In genomic region chr2:158034198-158034831, GRCh38 we compare ENCODE assay signal across 8 cellular contexts.
DNase-seq lines count a peak whose midpoint lies in the region; ATAC-seq, FAIRE-seq and TF ChIP-seq lines count a peak whose summit lies in the region.

No MANE protein-coding gene starts in this region.

- WGBS in GM12878 (ENCODE audit: insufficient coverage, insufficient replicate concordance, low lambda C conversion rate, missing lambda C conversion rate), result 13% methylated on average over 7 of the region's 7 CpGs

- H3K27ac ChIP-seq in 22Rv1 (no peak overlapping the region), GM12878 (ENCODE audit: control insufficient read depth, insufficient read depth) (no peak overlapping the region), keratinocyte (ENCODE audit: control insufficient read depth, insufficient read depth, low read length) (no peak overlapping the region), upper lobe of right lung (no peak overlapping the region)

- intact Hi-C loops in GM12878 (cut with micrococcal nuclease; ENCODE audit: unreplicated experiment) (loop anchor here (1.0 to 5.0 kb wide), 2 partner anchors 423 to 720 kb away; partner anchors contain the start of genes CCDC148 and PKP4), upper lobe of right lung (cut with DNase I) (no loop called here)

- H3K9me3 ChIP-seq in GM12878 (replicated peaks; ENCODE audit: control insufficient read depth, insufficient read depth, low read length) (no peaks in the 10 kb centered on the region), keratinocyte (ENCODE audit: control insufficient read depth, low read depth, low read length) (no peaks in the 10 kb centered on the region), upper lobe of right lung (no peaks in the 10 kb centered on the region)

- BruUV-seq in GM12878 (replicated peaks; lab: Mats Ljungman, UMichigan), result no TSS peak

- peak; percentile 44 for DNase-seq in GM04504 (ENCODE audit: low read depth)
- peak; percentile 24 to 61 for DNase-seq in NCI-H446 (lab: John Stamatoyannopoulos, UW)
- no peak for DNase-seq in GM12878 (ENCODE audit: low read depth, low spot score)
- DNase-seq in keratinocyte (ENCODE audit: low read depth, low spot score), result no peak
- no peak for DNase-seq in upper lobe of right lung

- H3K9ac ChIP-seq in GM12878 (ENCODE audit: control insufficient read depth, insufficient read depth, low read length), result no peak overlapping the region
- no peak overlapping the region for H3K9ac ChIP-seq in keratinocyte (ENCODE audit: control insufficient read depth, extremely low read depth, insufficient read depth, low read length)

- RAD21 ChIA-PET in GM12878 (lab: Charles Lee; ENCODE audit: unreplicated experiment), result interaction anchor here (2.6 kb wide), 1 partner anchor 10 kb away, joined by 9 read pairs; no protein-coding TSS in a partner anchor

- H2AFZ ChIP-seq in GM12878 (ENCODE audit: control insufficient read depth, low read depth, low read length) (no peak overlapping the region), keratinocyte (ENCODE audit: control insufficient read depth, low read length) (no peak overlapping the region)

- no peak for TF ChIP-seq POLR2A in GM12878 (IDR thresholded peaks at IDR 0.05; ENCODE audit: low read depth, low read length)

- FAIRE-seq in GM12878 (lab: Jason Lieb, UNC) (peak; percentile 73), keratinocyte (lab: Jason Lieb, UNC) (peak; percentile 23)

- no peak for TF ChIP-seq EP300 in GM12878 (IDR thresholded peaks at IDR 0.05; ENCODE audit: borderline replicate concordance in 1 of 2, control insufficient read depth in 1 of 2, low read depth in 2 of 2, low read length in 2 of 2)

- ATAC-seq in HG03159 (IDR thresholded peaks at IDR 0.05; ENCODE audit: unreplicated experiment) (peak; percentile 68), GM12878 (peak; percentile 74), upper lobe of right lung (peak; percentile 89), GM18858 (IDR thresholded peaks at IDR 0.05; ENCODE audit: unreplicated experiment) (no peak)

- H4K20me1 ChIP-seq in GM12878 (ENCODE audit: control insufficient read depth, insufficient read depth) (no peaks in the 10 kb centered on the region), keratinocyte (ENCODE audit: control insufficient read depth, extremely low read depth, insufficient read depth, low read length) (no peaks in the 10 kb centered on the region)

- H3K4me2 ChIP-seq in GM12878 (ENCODE audit: control insufficient read depth, insufficient read depth) (no peak overlapping the region), keratinocyte (ENCODE audit: control insufficient read depth, extremely low read depth, insufficient read depth, low read depth, low read length) (no peak overlapping the region)

- no peaks in the 10 kb centered on the region for H3K36me3 ChIP-seq in GM12878 (ENCODE audit: control insufficient read depth in 2 of 2, insufficient read depth in 2 of 2, low read length in 1 of 2)
- no peaks in the 10 kb centered on the region for H3K36me3 ChIP-seq in keratinocyte (ENCODE audit: control insufficient read depth in 2 of 2, extremely low read depth in 1 of 2, insufficient read depth in 2 of 2, low read length in 2 of 2)
- no peaks in the 10 kb centered on the region for H3K36me3 ChIP-seq in upper lobe of right lung

- CTCF ChIA-PET in GM12878 (lab: Yijun Ruan, JAX), result interaction anchor here (0.6 to 4.1 kb wide), 11 partner anchors 10 to 725 kb away, joined by 3 to 22 read pairs (median 4); no protein-coding TSS in a partner anchor

- H3K4me1 ChIP-seq in GM12878 (ENCODE audit: control insufficient read depth, insufficient read depth, low read length) (no peaks in the 10 kb centered on the region), keratinocyte (ENCODE audit: control insufficient read depth, extremely low read depth, insufficient read depth, low read length) (no peaks in the 10 kb centered on the region), upper lobe of right lung (no peaks in the 10 kb centered on the region)

- H3K79me2 ChIP-seq in GM12878 (ENCODE audit: control insufficient read depth, insufficient read depth, low read length), result no peaks in the 10 kb centered on the region
- no peaks in the 10 kb centered on the region for H3K79me2 ChIP-seq in keratinocyte (ENCODE audit: control insufficient read depth, insufficient read depth, low read length)

- SMC1A ChIA-PET in GM12878 (lab: Charles Lee; ENCODE audit: uncharacterized antibody, unreplicated experiment), result interaction anchor here (0.7 to 3.9 kb wide), 5 partner anchors 9 to 720 kb away, joined by 3 to 16 read pairs (median 4); no protein-coding TSS in a partner anchor

- no peaks in the 10 kb centered on the region for H3K9me1 ChIP-seq in keratinocyte (ENCODE audit: control insufficient read depth, extremely low read depth, insufficient read depth, low read length)

- in situ Hi-C loops in GM12878 (cut with MboI), result loop anchor here (5.0 kb wide), 1 partner anchor 713 kb away; no protein-coding TSS in a partner anchor

- peak; percentile 63 for TF ChIP-seq RAD21 in GM12878 (IDR thresholded peaks at IDR 0.05; ENCODE audit: insufficient read depth, low read depth, low read length)

- H3K27me3 ChIP-seq in GM12878 (replicated peaks in 1 of 2; ENCODE audit: control insufficient read depth in 2 of 2, insufficient read depth in 2 of 2, low read length in 1 of 2), result no peaks in the 10 kb centered on the region; a peak in 1 of 4 replicates
- peaks cover 5% of the 10 kb centered on the region for H3K27me3 ChIP-seq in keratinocyte (ENCODE audit: control insufficient read depth, extremely low read depth, insufficient read depth, low read length)
- no peaks in the 10 kb centered on the region for H3K27me3 ChIP-seq in upper lobe of right lung

- dilution Hi-C loops in keratinocyte (cut with MboI; ENCODE audit: extremely low pct_ligation_motif_present, low sequenced_read_pairs), result no loop called here

- peak; percentile 43 for TF ChIP-seq CTCF in 22Rv1 (IDR thresholded peaks at IDR 0.05)
- peak; percentile 38 to 50 (median 43); a peak in 5 of 6 replicates for TF ChIP-seq CTCF in GM12878 (IDR thresholded peaks at IDR 0.05 in 2 of 3, conservative IDR thresholded peaks at IDR 0.05 in 1 of 3; ENCODE audit: control insufficient read depth in 2 of 3, extremely low read depth in 1 of 3, insufficient read depth in 1 of 3, low read depth in 3 of 3, low read length in 3 of 3)
- peak; percentile 59 to 75 (median 65) for TF ChIP-seq CTCF in keratinocyte (optimal IDR thresholded peaks at IDR 0.05 in 1 of 3, IDR thresholded peaks at IDR 0.05 in 1 of 3, conservative IDR thresholded peaks at IDR 0.05 in 1 of 3; ENCODE audit: extremely low read depth in 1 of 3, insufficient read depth in 2 of 3, low read length in 3 of 3)
- peak; percentile 52 for TF ChIP-seq CTCF in upper lobe of right lung (IDR thresholded peaks at IDR 0.05)

- POLR2A ChIA-PET in GM12878 (lab: Charles Lee), result no interaction called here

- H3K4me3 ChIP-seq in GM12878, result no peak overlapping the region
- H3K4me3 ChIP-seq in keratinocyte (ENCODE audit: control insufficient read depth in 2 of 3, extremely low read depth in 1 of 3, insufficient read depth in 2 of 3, low read depth in 1 of 3, low read length in 3 of 3), result no peak overlapping the region
- no peak overlapping the region for H3K4me3 ChIP-seq in upper lobe of right lung

TF ChIP-seq in GM12878, 131 proteins besides CTCF, POLR2A, EP300 and RAD21:
- TF ChIP-seq HDAC6 (IDR thresholded peaks at IDR 0.05; ENCODE audit: unreplicated experiment), result no peak
- TF ChIP-seq CBX5 (IDR thresholded peaks at IDR 0.05; ENCODE audit: low read depth), result no peak
- peak; percentile 45; the same call in 1 of the 2 replicates for TF ChIP-seq SMC3 (IDR thresholded peaks at IDR 0.05; ENCODE audit: borderline replicate concordance, low read length)
- TF ChIP-seq MTA3 (IDR thresholded peaks at IDR 0.05; ENCODE audit: borderline replicate concordance, low read length), result no peak
- TF ChIP-seq, protein P1, sequence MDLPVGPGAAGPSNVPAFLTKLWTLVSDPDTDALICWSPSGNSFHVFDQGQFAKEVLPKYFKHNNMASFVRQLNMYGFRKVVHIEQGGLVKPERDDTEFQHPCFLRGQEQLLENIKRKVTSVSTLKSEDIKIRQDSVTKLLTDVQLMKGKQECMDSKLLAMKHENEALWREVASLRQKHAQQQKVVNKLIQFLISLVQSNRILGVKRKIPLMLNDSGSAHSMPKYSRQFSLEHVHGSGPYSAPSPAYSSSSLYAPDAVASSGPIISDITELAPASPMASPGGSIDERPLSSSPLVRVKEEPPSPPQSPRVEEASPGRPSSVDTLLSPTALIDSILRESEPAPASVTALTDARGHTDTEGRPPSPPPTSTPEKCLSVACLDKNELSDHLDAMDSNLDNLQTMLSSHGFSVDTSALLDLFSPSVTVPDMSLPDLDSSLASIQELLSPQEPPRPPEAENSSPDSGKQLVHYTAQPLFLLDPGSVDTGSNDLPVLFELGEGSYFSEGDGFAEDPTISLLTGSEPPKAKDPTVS (IDR thresholded peaks at IDR 0.05; ENCODE audit: low read depth, low read length), result no peak

Comparison
In these comparisons a context has a peak if more than half of its experiments do, and no peak if none do; other contexts are left out.
1. DNase-seq: peak in GM04504 (single experiment) and NCI-H446 (2 of 2); none in GM12878 (single experiment), keratinocyte (single experiment) and upper lobe of right lung (single experiment).
2. Peak in every context shown above with its lines, with median percentiles within 50 percentile points of each other: CTCF ChIP-seq.